Comparison of ENCODE assay signal across 34 cellular contexts in genomic region chr2:5440147-5440546, GRCh38.
"Had no signal": no experiment of that assay in that cellular context is flagged by ENCODE, and none has a peak within 500 bp of the region (broad histone marks: within the 10 kb centered on the region; RNA-seq: fewer than 3 reads in every experiment).

No MANE protein-coding gene starts in this region.

- H3K36me3 ChIP-seq: MG63 had no signal

- DNase-seq: Karpas-422, Kasumi-1, MG63, MM.1S, MV-4-11, NCI-H1048, NCI-H1092, NCI-H1092 treated with DMSO at 0.1 percent for 48 hours, NCI-H1105, NCI-H1105 treated with DMSO at 0.1 percent for 48 hours, NCI-H1417, NCI-H1417 treated with DMSO at 0.1 percent for 48 hours, NCI-H1436, NCI-H1436 treated with DMSO at 0.1 percent for 48 hours, NCI-H146, NCI-H1694, NCI-H1694 treated with DMSO at 0.1 percent for 48 hours, NCI-H187, NCI-H187 treated with DMSO at 0.1 percent for 48 hours, NCI-H1930, NCI-H2029, NCI-H2029 treated with DMSO at 0.1 percent for 48 hours, NCI-H2081, NCI-H2081 treated with DMSO at 0.1 percent for 48 hours, NCI-H2107, NCI-H2171, NCI-H2171 treated with DMSO at 0.1 percent for 48 hours, NCI-H2227 treated with DMSO at 0.1 percent for 48 hours, NCI-H226, NCI-H345, NCI-H446, NCI-H446 treated with DMSO at 0.1 percent for 48 hours, NCI-H510A had no signal

- H3K27ac ChIP-seq: KMS-11 had no signal

- H3K4me3 ChIP-seq: MG63 had no signal

- H3K9ac ChIP-seq: KMS-11 had no signal

- H3K9me3 ChIP-seq: MG63 had no signal

- H3K4me2 ChIP-seq: KMS-11 had no signal

- H3K27me3 ChIP-seq: MG63 had no signal
